ENCODE assay signal across 13 cellular contexts in the genomic region with DNA sequence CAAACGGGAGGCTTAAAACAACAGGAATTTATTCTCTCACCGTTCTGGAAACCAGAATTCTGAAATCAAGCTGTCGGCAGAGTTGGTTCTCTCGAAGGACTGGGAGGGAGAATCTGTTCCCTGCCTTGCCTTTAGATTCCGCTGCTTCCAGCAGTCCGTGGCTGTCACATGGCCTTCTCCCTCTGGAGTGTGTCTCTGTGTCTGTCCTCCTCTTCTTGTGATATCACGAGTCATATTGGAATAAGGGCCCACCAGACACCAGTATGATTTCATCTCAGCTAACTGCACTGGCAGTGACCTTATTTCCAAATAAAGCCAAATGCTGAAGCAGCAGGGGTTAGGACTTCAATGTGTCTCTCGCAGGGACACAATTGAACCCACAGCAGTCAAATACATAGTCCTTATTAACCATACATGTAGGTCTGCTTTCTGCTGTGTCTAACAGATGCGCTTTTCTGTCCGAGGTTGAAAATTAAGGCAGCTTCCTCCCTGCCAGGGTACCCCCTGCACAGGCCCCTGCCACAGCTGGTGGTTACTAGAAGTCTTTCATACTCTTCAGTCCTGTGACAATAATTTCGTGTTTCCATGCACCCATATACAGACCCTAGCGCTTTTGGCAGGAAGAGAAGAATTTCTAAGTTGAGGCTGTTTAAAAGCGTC.
A peak's percentile ranks its signal among the peaks of the same experiment; 100 is the strongest.
DNase-seq lines count a peak whose midpoint lies in the region; ATAC-seq and TF ChIP-seq lines count a peak whose summit lies in the region.
"Had no signal": no experiment of that assay in that cellular context is flagged by ENCODE, and none has a peak within 500 bp of the region (broad histone marks: within the 10 kb centered on the region; RNA-seq: fewer than 3 reads in every experiment).

No MANE protein-coding gene starts in this region.

- no peaks in the 10 kb centered on the region for H3K36me3 Mint-ChIP-seq in nephron (ENCODE audit: low read depth)
- H3K36me3 Mint-ChIP-seq: activated naive CD4-positive, alpha-beta T cell treated with anti-CD3 and anti-CD28 coated beads, Interleukin-2, amount 50 U/mL, for 24 hours had no signal

- ATAC-seq in HG02884 (IDR thresholded peaks at IDR 0.05; ENCODE audit: unreplicated experiment) (no peak), GM19467 (IDR thresholded peaks at IDR 0.05; ENCODE audit: unreplicated experiment) (no peak)
- ATAC-seq: A549 had no signal

- H3K4me3 Mint-ChIP-seq in nephron: peak overlapping the region in 2 of 3 experiments; percentile 23 to 56
- H3K4me3 Mint-ChIP-seq: activated naive CD4-positive, alpha-beta T cell treated with anti-CD3 and anti-CD28 coated beads, Interleukin-2, amount 50 U/mL, for 24 hours had no signal

- no peaks in the 10 kb centered on the region for H3K9me3 Mint-ChIP-seq in nephron
- H3K9me3 Mint-ChIP-seq: activated naive CD4-positive, alpha-beta T cell treated with anti-CD3 and anti-CD28 coated beads, Interleukin-2, amount 50 U/mL, for 24 hours had no signal

- H3K27ac Mint-ChIP-seq in nephron: peak overlapping the region; percentile 85 to 97 (median 86)
- H3K27ac Mint-ChIP-seq: activated naive CD4-positive, alpha-beta T cell treated with anti-CD3 and anti-CD28 coated beads, Interleukin-2, amount 50 U/mL, for 24 hours had no signal

- peak; percentile 6 for DNase-seq in NCI-H2227 (lab: John Stamatoyannopoulos, UW; ENCODE audit: unreplicated experiment)
- DNase-seq in NCI-H2227 treated with DMSO at 0.1 percent for 48 hours (lab: John Stamatoyannopoulos, UW): no peak
- peak; percentile 7 for DNase-seq in cerebellar cortex (ENCODE audit: low spot score)
- no peak for DNase-seq in NCI-H82 (lab: John Stamatoyannopoulos, UW)
- DNase-seq: NCI-H1694; stimulated activated CD4-positive, alpha-beta T cell treated with anti-CD3 and anti-CD28 coated beads, Interleukin-4, amount 100 ng/mL, for 4 hours had no signal

- H3K27ac ChIP-seq in urinary bladder (ENCODE audit: low read depth): peak overlapping the region; percentile 60
- H3K27ac ChIP-seq: A549, ovary had no signal

- peaks cover 87% of the 10 kb centered on the region for H3K4me1 Mint-ChIP-seq in nephron

- H3K4me1 ChIP-seq in urinary bladder (ENCODE audit: insufficient read depth): peaks cover 1% of the 10 kb centered on the region
- H3K4me1 ChIP-seq: A549 had no signal

- 36% methylated on average over 13 of the region's 13 CpGs for WGBS in urinary bladder

- H3K27me3 Mint-ChIP-seq in nephron (ENCODE audit: low read depth): peaks cover 9% of the 10 kb centered on the region

- H3K4me3 ChIP-seq in urinary bladder (ENCODE audit: low read depth, low read length): no peak overlapping the region
- H3K4me3 ChIP-seq: A549, ovary had no signal

- no peaks in the 10 kb centered on the region for H3K36me3 ChIP-seq in urinary bladder (ENCODE audit: insufficient read depth)
- H3K36me3 ChIP-seq: ovary had no signal

- TF ChIP-seq CTCF in nephron (IDR thresholded peaks at IDR 0.05; ENCODE audit: unreplicated experiment in 3 of 3): no peak

Comparison
In these comparisons a context has a peak if more than half of its experiments do, and no peak if none do; other contexts are left out.
1. DNase-seq: peak in NCI-H2227 (single experiment) and cerebellar cortex (single experiment); none in NCI-H2227 treated with DMSO at 0.1 percent for 48 hours (single experiment) and NCI-H82 (single experiment).